Comparison of ENCODE assay signal across 34 cellular contexts in genomic region chr22:22977479-22978200, GRCh38.
"Had no signal": no experiment of that assay in that cellular context is flagged by ENCODE, and none has a peak within 500 bp of the region (broad histone marks: within the 10 kb centered on the region; RNA-seq: fewer than 3 reads in every experiment).

No MANE protein-coding gene starts in this region.

- H3K27me3 ChIP-seq: MG63 had no signal

- H3K36me3 ChIP-seq: MG63 had no signal

- DNase-seq: Karpas-422, Kasumi-1, MG63, MM.1S, MV-4-11, NCI-H1048, NCI-H1092, NCI-H1092 treated with DMSO at 0.1 percent for 48 hours, NCI-H1105, NCI-H1105 treated with DMSO at 0.1 percent for 48 hours, NCI-H1417, NCI-H1417 treated with DMSO at 0.1 percent for 48 hours, NCI-H1436, NCI-H1436 treated with DMSO at 0.1 percent for 48 hours, NCI-H146, NCI-H1694, NCI-H1694 treated with DMSO at 0.1 percent for 48 hours, NCI-H187, NCI-H187 treated with DMSO at 0.1 percent for 48 hours, NCI-H1930, NCI-H2029, NCI-H2029 treated with DMSO at 0.1 percent for 48 hours, NCI-H2081, NCI-H2081 treated with DMSO at 0.1 percent for 48 hours, NCI-H2107, NCI-H2171, NCI-H2171 treated with DMSO at 0.1 percent for 48 hours, NCI-H2227 treated with DMSO at 0.1 percent for 48 hours, NCI-H226, NCI-H345, NCI-H446, NCI-H446 treated with DMSO at 0.1 percent for 48 hours, NCI-H510A, NCI-H510A treated with DMSO at 0.1 percent for 48 hours had no signal

- H3K4me3 ChIP-seq: MG63 had no signal
